Comparison of ENCODE assay signal across 23 cellular contexts in the genomic region with DNA sequence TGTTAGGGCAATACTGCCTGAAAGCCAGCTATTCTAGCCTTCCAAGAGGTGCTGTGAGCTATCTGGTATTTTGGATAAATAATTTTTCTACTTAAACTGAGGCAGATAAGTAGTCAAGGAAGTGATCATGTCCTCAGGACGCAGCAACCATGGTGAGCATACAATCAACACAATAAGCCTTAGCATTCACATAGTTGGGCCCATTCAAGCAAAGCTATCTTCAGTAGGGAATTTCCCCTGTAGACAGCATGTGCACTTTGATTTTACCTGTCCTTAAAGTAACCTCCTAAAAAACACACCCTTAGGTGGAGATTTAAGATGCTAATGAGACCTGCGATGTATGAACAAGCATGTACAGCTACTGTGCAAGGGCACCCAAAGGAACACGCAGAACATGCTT.
"Had no signal": no experiment of that assay in that cellular context is flagged by ENCODE, and none has a peak within 500 bp of the region (broad histone marks: within the 10 kb centered on the region; RNA-seq: fewer than 3 reads in every experiment).

No MANE protein-coding gene starts in this region.

- ATAC-seq: foreskin keratinocyte; gastroesophageal sphincter; heart left ventricle; left lobe of liver; natural killer cell treated with Interleukin-12 subunit alpha and Interleukin-12 subunit beta and Interleukin-15 and Interleukin-18, amount 100 ng/mL, for 72 hours; right lobe of liver; stimulated activated naive B cell treated with anti-CD40 and anti-IgM and Interleukin-4, amounts not matched to agents 10 μg/mL and 1 μg/mL and 100 μg/mL, for 72 hours; stimulated activated naive CD8-positive, alpha-beta T cell treated with anti-CD3 and anti-CD28 coated beads, Interleukin-15, amount 100 ng/mL, for 72 hours; upper lobe of right lung had no signal

- FAIRE-seq: kidney, small intestine had no signal

- H3K36me3 ChIP-seq: esophagus muscularis mucosa, gastroesophageal sphincter, heart left ventricle, right lobe of liver, suprapubic skin, transverse colon, upper lobe of right lung, uterus had no signal

- H3K4me1 ChIP-seq: esophagus muscularis mucosa, foreskin keratinocyte, gastroesophageal sphincter, heart left ventricle, parathyroid adenoma, right lobe of liver, suprapubic skin, transverse colon, upper lobe of right lung, uterus had no signal

- DNase-seq: effector CD8-positive, alpha-beta T cell; endodermal cell; foreskin keratinocyte; heart left ventricle; kidney; naive B cell; right lobe of liver; small intestine; stimulated activated CD4-positive, alpha-beta T cell treated with anti-CD3 and anti-CD28 coated beads, Interleukin-15, amount 100 ng/mL, for 24 hours; stimulated activated CD4-positive, alpha-beta T cell treated with anti-CD3 and anti-CD28 coated beads, Interleukin-2, amount 100 ng/mL, for 48 hours; stimulated activated naive B cell treated with anti-CD40 and anti-IgM and Interleukin-4, amounts not matched to agents 10 μg/mL and 1 μg/mL and 100 μg/mL, for 72 hours; stimulated activated naive CD8-positive, alpha-beta T cell treated with anti-CD3 and anti-CD28 coated beads, Interleukin-15, amount 100 ng/mL, for 72 hours; transverse colon; upper lobe of right lung; uterus had no signal

- H3K27me3 ChIP-seq: esophagus muscularis mucosa, foreskin keratinocyte, gastroesophageal sphincter, heart left ventricle, hepatocyte, right lobe of liver, suprapubic skin, transverse colon, upper lobe of right lung, uterus had no signal

- H3K9me3 ChIP-seq: esophagus muscularis mucosa, gastroesophageal sphincter, heart left ventricle, right lobe of liver, suprapubic skin, upper lobe of right lung, uterus had no signal

- H3K4me3 ChIP-seq: esophagus muscularis mucosa, gastroesophageal sphincter, heart left ventricle, hepatocyte, lung, right lobe of liver, suprapubic skin, transverse colon, upper lobe of right lung, uterus had no signal

- H2AFZ ChIP-seq: hepatocyte, parathyroid adenoma had no signal
